In genomic region chr11:88415495-88415894, GRCh38 we compare ENCODE assay signal across 25 cellular contexts.
DNase-seq lines count a peak whose midpoint lies in the region; ATAC-seq, FAIRE-seq and TF ChIP-seq lines count a peak whose summit lies in the region.
"Had no signal": no experiment of that assay in that cellular context is flagged by ENCODE, and none has a peak within 500 bp of the region (broad histone marks: within the 10 kb centered on the region; RNA-seq: fewer than 3 reads in every experiment).

No MANE protein-coding gene starts in this region.

- TF ChIP-seq EP300 in K562 (IDR thresholded peaks at IDR 0.05; ENCODE audit: low read length) = no peak

- H3K4me1 ChIP-seq in DND-41 (ENCODE audit: insufficient read depth, low read length) = peaks cover 43% of the 10 kb centered on the region
- peaks cover 65% of the 10 kb centered on the region for H3K4me1 ChIP-seq in PC-3 (ENCODE audit: insufficient read depth, low read length)
- H3K4me1 ChIP-seq in K562 (replicated peaks in 1 of 2; ENCODE audit: control insufficient read depth in 2 of 2, insufficient read depth in 2 of 2, low read length in 2 of 2) = peaks cover 0 to 24% of the 10 kb centered on the region in 2 experiments; a peak in 4 of 5 replicates
- H3K4me1 ChIP-seq in OCI-LY7 (ENCODE audit: insufficient read depth, low read length, poor library complexity, severe bottlenecking) = no peaks in the 10 kb centered on the region
- no peaks in the 10 kb centered on the region for H3K4me1 ChIP-seq in aorta (ENCODE audit: control insufficient read depth in 1 of 2, insufficient read depth in 2 of 2, low read length in 2 of 2)

- no peak for TF ChIP-seq CTCF in DND-41 (IDR thresholded peaks at IDR 0.05; ENCODE audit: borderline replicate concordance, extremely low read depth, low read length, poor library complexity, severe bottlenecking)
- TF ChIP-seq CTCF in PC-3 (conservative IDR thresholded peaks at IDR 0.05; ENCODE audit: low read depth, low read length) = no peak
- TF ChIP-seq CTCF in K562 (IDR thresholded peaks at IDR 0.05 in 2 of 3, conservative IDR thresholded peaks at IDR 0.05 in 1 of 3; ENCODE audit: insufficient read depth in 2 of 3, low read depth in 1 of 3, low read length in 3 of 3) = no peak
- no peak for TF ChIP-seq CTCF in OCI-LY7 (conservative IDR thresholded peaks at IDR 0.05; ENCODE audit: low read length)

- no peak for FAIRE-seq in K562 (lab: Jason Lieb, UNC)
- FAIRE-seq: G401.6 had no signal

- H3K27ac Mint-ChIP-seq in activated CD4-positive, alpha-beta T cell treated with anti-CD3 and anti-CD28 coated beads, Interleukin-2, amount 10 ng/mL, durations not matched to agents 24 days and 14 days = peak overlapping the region; percentile 6
- H3K27ac Mint-ChIP-seq: B cell, progenitor cell of endocrine pancreas had no signal

- H3K4me2 ChIP-seq in DND-41 (ENCODE audit: insufficient read depth, low read length) = peak overlapping the region; percentile 55
- peak overlapping the region; percentile 31 for H3K4me2 ChIP-seq in PC-3 (ENCODE audit: low read length)
- no peak overlapping the region for H3K4me2 ChIP-seq in K562 (ENCODE audit: insufficient read depth, low read length)
- no peak overlapping the region for H3K4me2 ChIP-seq in OCI-LY7 (ENCODE audit: low read length)

- CTCF ChIA-PET in PC-3 (lab: Charles Lee) (no interaction called here), K562 (lab: Yijun Ruan, JAX; ENCODE audit: low intra/inter-chr PET ratio) (no interaction called here), OCI-LY7 (lab: Charles Lee; ENCODE audit: unreplicated experiment) (no interaction called here)

- WGBS in K562 (ENCODE audit: insufficient coverage, low coverage, missing lambda C conversion rate) = 10% methylated on average over 1 of the region's 1 CpG
- WGBS in aorta, 2 donors = 73 to 74% methylated on average over 1 of the region's 1 CpG

- DNase-seq in activated CD4-positive, alpha-beta T cell treated with anti-CD3 and anti-CD28 coated beads, Interleukin-2, amount 10 ng/mL, durations not matched to agents 24 days and 14 days = no peak
- no peak for DNase-seq in activated CD4-positive, alpha-beta T cell treated with anti-CD3 and anti-CD28 coated beads for 48 hours
- DNase-seq in DND-41 = peak; percentile 20
- DNase-seq in PC-3 = no peak
- no peak for DNase-seq in K562 (ENCODE audit: extremely low read depth in 1 of 4, low spot score in 3 of 4)
- DNase-seq in OCI-LY7 (ENCODE audit: low spot score) = no peak
- no peak for DNase-seq in aorta
- DNase-seq in NCI-H446 (lab: John Stamatoyannopoulos, UW) = no peak
- DNase-seq: 8988T; anterior cingulate cortex; effector CD4-positive, alpha-beta T cell; H9; NCI-H1048; NCI-H1930; NCI-H226; stimulated activated CD4-positive, alpha-beta T cell treated with anti-CD3 and anti-CD28 coated beads, Interleukin-2, amount 100 ng/mL, for 48 hours had no signal

- peak overlapping the region; percentile 66 for H3K4me3 Mint-ChIP-seq in activated CD4-positive, alpha-beta T cell treated with anti-CD3 and anti-CD28 coated beads, Interleukin-2, amount 10 ng/mL, durations not matched to agents 24 days and 14 days
- H3K4me3 Mint-ChIP-seq: B cell, H9, mesothelial cell of epicardium, neural crest cell had no signal

- no peaks in the 10 kb centered on the region for H3K27me3 ChIP-seq in DND-41 (ENCODE audit: insufficient read depth, low read length, poor library complexity)
- H3K27me3 ChIP-seq in PC-3 (ENCODE audit: low read length) = no peaks in the 10 kb centered on the region
- H3K27me3 ChIP-seq in K562 (ENCODE audit: control insufficient read depth in 2 of 2, insufficient read depth in 2 of 2, low read length in 2 of 2) = no peaks in the 10 kb centered on the region
- H3K27me3 ChIP-seq in aorta (ENCODE audit: control insufficient read depth in 1 of 2, insufficient read depth in 2 of 2, low read length in 1 of 2) = no peaks in the 10 kb centered on the region
- H3K27me3 ChIP-seq: gastroesophageal sphincter had no signal

- TF ChIP-seq RAD21 in K562 (CRISPR knock-in tag; conservative IDR thresholded peaks at IDR 0.05 in 1 of 2, IDR thresholded peaks at IDR 0.05 in 1 of 2) = no peak

- peak; percentile 7; the same call in 2 of the 3 replicates for ATAC-seq in DND-41 (ENCODE audit: insufficient read depth, low read depth)
- no peak for ATAC-seq in PC-3
- ATAC-seq in K562 = no peak; the same call in 1 of the 3 replicates
- ATAC-seq in aorta (ENCODE audit: low FRiP score) = no peak
- ATAC-seq: esophagus mucosa, gastroesophageal sphincter had no signal

- H3K4me1 Mint-ChIP-seq in activated CD4-positive, alpha-beta T cell treated with anti-CD3 and anti-CD28 coated beads, Interleukin-2, amount 10 ng/mL, durations not matched to agents 24 days and 14 days = peaks cover 48% of the 10 kb centered on the region
- H3K4me1 Mint-ChIP-seq: neural crest cell had no signal

- in situ Hi-C loops in K562 (cut with MboI) = no loop called here

- POLR2A ChIA-PET in PC-3 (lab: Charles Lee; ENCODE audit: unreplicated experiment) (interaction anchor here (0.6 kb wide), 1 partner anchor 255 kb away, joined by 3 read pairs; no protein-coding TSS in a partner anchor), K562 (lab: Yijun Ruan, JAX) (interaction anchor here (0.7 kb wide), 1 partner anchor 1846 kb away, joined by 3 read pairs; no protein-coding TSS in a partner anchor), OCI-LY7 (lab: Charles Lee) (interaction anchor here (0.6 kb wide), 1 partner anchor 154 kb away, joined by 3 read pairs; no protein-coding TSS in a partner anchor)

- peak overlapping the region; percentile 89 for H3K27ac ChIP-seq in DND-41 (ENCODE audit: low read length)
- H3K27ac ChIP-seq in PC-3 (ENCODE audit: low read length) = peak overlapping the region; percentile 61
- no peak overlapping the region for H3K27ac ChIP-seq in K562 (ENCODE audit: extremely low read depth, low read depth, low read length)
- no peak overlapping the region for H3K27ac ChIP-seq in OCI-LY7 (ENCODE audit: low read depth, low read length, poor library complexity, severe bottlenecking)
- no peak overlapping the region for H3K27ac ChIP-seq in aorta (ENCODE audit: low read depth in 1 of 2, low read length in 2 of 2)
- H3K27ac ChIP-seq: gastroesophageal sphincter, RWPE1 had no signal

- intact Hi-C loops in activated CD4-positive, alpha-beta T cell treated with anti-CD3 and anti-CD28 coated beads, Interleukin-2, amount 10 ng/mL, durations not matched to agents 24 days and 14 days (cut with micrococcal nuclease) = loop anchor here (2.0 kb wide), 1 partner anchor 79 kb away; the partner anchor contains the start of gene CTSC
- intact Hi-C loops in PC-3 (cut with micrococcal nuclease) (no loop called here), K562 (cut with micrococcal nuclease) (no loop called here), OCI-LY7 (cut with micrococcal nuclease; ENCODE audit: unreplicated experiment) (no loop called here), aorta (cut with DNase I) (no loop called here)

- peaks cover 11% of the 10 kb centered on the region for H3F3A ChIP-seq in PC-3 (ENCODE audit: low read length, unreplicated experiment)

- H4K20me1 ChIP-seq in DND-41 (ENCODE audit: insufficient read depth, low read length) = no peaks in the 10 kb centered on the region
- no peaks in the 10 kb centered on the region for H4K20me1 ChIP-seq in PC-3 (ENCODE audit: low read length)
- H4K20me1 ChIP-seq in K562 (replicated peaks; ENCODE audit: control insufficient read depth, insufficient read depth, low read length) = no peaks in the 10 kb centered on the region
- no peaks in the 10 kb centered on the region for H4K20me1 ChIP-seq in OCI-LY7 (ENCODE audit: insufficient read depth, low read length)

- H3K9me3 Mint-ChIP-seq in activated CD4-positive, alpha-beta T cell treated with anti-CD3 and anti-CD28 coated beads, Interleukin-2, amount 10 ng/mL, durations not matched to agents 24 days and 14 days = peaks cover 10% of the 10 kb centered on the region
- H3K9me3 Mint-ChIP-seq: H9 had no signal

- no peaks in the 10 kb centered on the region for H3K36me3 ChIP-seq in DND-41 (ENCODE audit: insufficient read depth, low read length)
- no peaks in the 10 kb centered on the region for H3K36me3 ChIP-seq in PC-3 (ENCODE audit: low read depth, low read length)
- H3K36me3 ChIP-seq in K562 (ENCODE audit: control insufficient read depth, insufficient read depth, low read length) = no peaks in the 10 kb centered on the region
- H3K36me3 ChIP-seq in OCI-LY7 (ENCODE audit: insufficient read depth, low read length) = no peaks in the 10 kb centered on the region
- no peaks in the 10 kb centered on the region for H3K36me3 ChIP-seq in aorta (ENCODE audit: control insufficient read depth in 1 of 2, insufficient read depth in 2 of 2, low read length in 1 of 2)
- H3K36me3 ChIP-seq: gastroesophageal sphincter had no signal

- H3K79me2 ChIP-seq in DND-41 (ENCODE audit: insufficient read depth, low read length) (no peaks in the 10 kb centered on the region), PC-3 (ENCODE audit: low read length) (no peaks in the 10 kb centered on the region), K562 (ENCODE audit: control insufficient read depth, insufficient read depth, low read length) (no peaks in the 10 kb centered on the region), OCI-LY7 (ENCODE audit: insufficient read depth, low read depth, low read length) (no peaks in the 10 kb centered on the region)

- H2AFZ ChIP-seq in DND-41 (ENCODE audit: low read depth, low read length) (peak overlapping the region; percentile 21; the same call in 1 of the 2 replicates), PC-3 (ENCODE audit: low read length) (peak overlapping the region; percentile 4; the same call in 1 of the 2 replicates), K562 (ENCODE audit: low read depth, low read length) (0 out of 2 replicates have a peak overlapping the region, but pooled peaks have one; percentile 40), OCI-LY7 (ENCODE audit: low read length) (no peak overlapping the region)

- H3K9me2 ChIP-seq in PC-3 (replicated peaks; ENCODE audit: low read length) (no peaks in the 10 kb centered on the region), OCI-LY7 (ENCODE audit: insufficient read depth, low read length) (no peaks in the 10 kb centered on the region)

- H3K4me3 ChIP-seq in DND-41 (ENCODE audit: low read depth in 1 of 2, low read length in 2 of 2) = peak overlapping the region in 1 of 2 experiments; percentile 38; a peak in 2 of 4 replicates
- no peak overlapping the region for H3K4me3 ChIP-seq in PC-3 (ENCODE audit: low read length)
- no peak overlapping the region for H3K4me3 ChIP-seq in K562
- no peak overlapping the region for H3K4me3 ChIP-seq in OCI-LY7 (ENCODE audit: low read depth, low read length, poor library complexity, severe bottlenecking)
- H3K4me3 ChIP-seq in aorta (ENCODE audit: low read length in 2 of 2) = no peak overlapping the region
- H3K4me3 ChIP-seq: gastroesophageal sphincter, skin epidermis had no signal

- H3K27me3 Mint-ChIP-seq in activated CD4-positive, alpha-beta T cell treated with anti-CD3 and anti-CD28 coated beads, Interleukin-2, amount 10 ng/mL, durations not matched to agents 24 days and 14 days = no peaks in the 10 kb centered on the region

- BruUV-seq in PC-3 (replicated peaks; lab: Mats Ljungman, UMichigan) = no TSS peak
- no TSS peak for BruUV-seq in K562 (replicated peaks; lab: Mats Ljungman, UMichigan)
- BruUV-seq in OCI-LY7 (replicated peaks; lab: Mats Ljungman, UMichigan) = no TSS peak

- no peaks in the 10 kb centered on the region for H3K9me1 ChIP-seq in K562 (ENCODE audit: control insufficient read depth, insufficient read depth, low read length)

- H3K9ac ChIP-seq in DND-41 (ENCODE audit: low read depth, low read length) (peak overlapping the region; percentile 29), PC-3 (ENCODE audit: low read length) (no peak overlapping the region), K562 (ENCODE audit: insufficient read depth in 1 of 2, low read depth in 2 of 2, low read length in 2 of 2) (no peak overlapping the region)

- TF ChIP-seq POLR2A in K562 (conservative IDR thresholded peaks at IDR 0.05) = no peak

- H3K9me3 ChIP-seq in DND-41 (ENCODE audit: insufficient read depth, low read length, severe bottlenecking) (no peaks in the 10 kb centered on the region), PC-3 (ENCODE audit: low read length) (no peaks in the 10 kb centered on the region), K562 (replicated peaks; ENCODE audit: control insufficient read depth, insufficient read depth, low read depth, low read length) (no peaks in the 10 kb centered on the region), OCI-LY7 (ENCODE audit: low read length) (no peaks in the 10 kb centered on the region), aorta (ENCODE audit: control insufficient read depth, low read length) (peaks cover 2% of the 10 kb centered on the region)
- H3K9me3 ChIP-seq: gastroesophageal sphincter had no signal

- H3K36me3 Mint-ChIP-seq in activated CD4-positive, alpha-beta T cell treated with anti-CD3 and anti-CD28 coated beads, Interleukin-2, amount 10 ng/mL, durations not matched to agents 24 days and 14 days (ENCODE audit: low read depth) = peaks cover 2% of the 10 kb centered on the region
- H3K36me3 Mint-ChIP-seq: mesothelial cell of epicardium had no signal

Comparison
In these comparisons a context has a peak if more than half of its experiments do, and no peak if none do; other contexts are left out.
1. H3K27ac ChIP-seq: peak in DND-41 (single experiment) and PC-3 (single experiment); none in K562 (single experiment), OCI-LY7 (single experiment) and aorta (0 of 2).
2. H3K4me2 ChIP-seq: peak in DND-41 (single experiment) and PC-3 (single experiment); none in K562 (single experiment) and OCI-LY7 (single experiment).